8 cellular contexts compared by ENCODE assay signal in genomic region chr19:55674841-55675660, GRCh38. TPM values are rescaled to one million over a fixed set of nuclear protein-coding genes. Genes with fewer than 3 reads are reported as not detected.
DNase-seq lines count a peak whose midpoint lies in the region; ATAC-seq lines count a peak whose summit lies in the region.

TSS of gene EPN1 (plus strand) at chr19:55675226. CDS start at chr19:55678628, 3,402 bp downstream.

- peak within 1 kb of the TSS; percentile 87 to 98 (median 93) for H3K4me2 ChIP-seq in BLaER1 treated with 17β-estradiol and CSF1 and Interleukin-3, amounts not matched to agents 10 nM and 100 nM

- H3K27me3 ChIP-seq in BLaER1 treated with 17β-estradiol and CSF1 and Interleukin-3, amounts not matched to agents 10 nM and 100 nM = no peaks in the 10 kb centered on the region

- peak within 1 kb of the TSS; percentile 93 to 98 (median 97) for H3K9ac ChIP-seq in BLaER1 treated with 17β-estradiol and CSF1 and Interleukin-3, amounts not matched to agents 10 nM and 100 nM

- DNase-seq in NCI-H748 (lab: John Stamatoyannopoulos, UW; ENCODE audit: unreplicated experiment) (peak; percentile 99), dedifferentiated amniotic fluid mesenchymal stem cell (ENCODE audit: extremely low spot score) (peak; percentile 93), left lobe of liver (ENCODE audit: low spot score) (peak; percentile 97)
- peak; percentile 97 for DNase-seq in activated CD4-positive, alpha-beta T cell treated with anti-CD3 and anti-CD28 coated beads, Interleukin-2, amount 50 U/mL, for 1 hour
- DNase-seq in stimulated activated CD4-positive, alpha-beta T cell treated with anti-CD3 and anti-CD28 coated beads, Interleukin-2, amount 100 ng/mL, for 24 hours = peak; percentile 97 to 98

- ATAC-seq in GM19372 (IDR thresholded peaks at IDR 0.05; ENCODE audit: low read depth, unreplicated experiment) = peak; percentile 73
- ATAC-seq in HG03521 (IDR thresholded peaks at IDR 0.05; ENCODE audit: unreplicated experiment) = peak; percentile 65
- ATAC-seq in left lobe of liver = peak; percentile 87

- H3K9me3 ChIP-seq in BLaER1 treated with 17β-estradiol and CSF1 and Interleukin-3, amounts not matched to agents 10 nM and 100 nM (replicated peaks in 1 of 11) = no peaks in the 10 kb centered on the region

- peaks cover 41 to 70% (median 59%) of the 10 kb centered on the region in 11 experiments for H3K36me3 ChIP-seq in BLaER1 treated with 17β-estradiol and CSF1 and Interleukin-3, amounts not matched to agents 10 nM and 100 nM

- H3K27ac ChIP-seq in BLaER1 treated with 17β-estradiol and CSF1 and Interleukin-3, amounts not matched to agents 10 nM and 100 nM = peak within 1 kb of the TSS; percentile 92 to 98 (median 95)

- peak within 1 kb of the TSS; percentile 79 to 98 (median 92) for H3K4me3 ChIP-seq in BLaER1 treated with 17β-estradiol and CSF1 and Interleukin-3, amounts not matched to agents 10 nM and 100 nM

- peaks cover 48 to 96% (median 83%) of the 10 kb centered on the region in 11 experiments for H4K20me1 ChIP-seq in BLaER1 treated with 17β-estradiol and CSF1 and Interleukin-3, amounts not matched to agents 10 nM and 100 nM

- peaks cover 52 to 87% (median 82%) of the 10 kb centered on the region in 10 experiments for H3K4me1 ChIP-seq in BLaER1 treated with 17β-estradiol and CSF1 and Interleukin-3, amounts not matched to agents 10 nM and 100 nM

RNA-seq across cellular contexts. Expression of gene EPN1, which starts in this region (rescaled TPM):
- 148 TPM for total RNA-seq in left lobe of liver

Comparison
In these comparisons a context has a peak if more than half of its experiments do, and no peak if none do; other contexts are left out.
1. Peak in every context shown above with its lines: DNase-seq, ATAC-seq, H3K4me3 ChIP-seq and H3K27ac ChIP-seq.